In genomic region chr10:49183596-49184542, GRCh38 we compare ENCODE assay signal across 1 cellular context.
TF ChIP-seq lines count a peak whose summit lies in the region.

No MANE protein-coding gene starts in this region.

TF ChIP-seq in K562, 482 proteins besides CTCF, POLR2A, EP300 and RAD21 (continued from another document and continues in another):
- no peak for TF ChIP-seq FIP1L1 (IDR thresholded peaks at IDR 0.05; ENCODE audit: low read depth, low read length, poor library complexity, severe bottlenecking)
- no peak for TF ChIP-seq HMG20A (CRISPR knock-in tag; conservative IDR thresholded peaks at IDR 0.05)
- TF ChIP-seq, protein P1, sequence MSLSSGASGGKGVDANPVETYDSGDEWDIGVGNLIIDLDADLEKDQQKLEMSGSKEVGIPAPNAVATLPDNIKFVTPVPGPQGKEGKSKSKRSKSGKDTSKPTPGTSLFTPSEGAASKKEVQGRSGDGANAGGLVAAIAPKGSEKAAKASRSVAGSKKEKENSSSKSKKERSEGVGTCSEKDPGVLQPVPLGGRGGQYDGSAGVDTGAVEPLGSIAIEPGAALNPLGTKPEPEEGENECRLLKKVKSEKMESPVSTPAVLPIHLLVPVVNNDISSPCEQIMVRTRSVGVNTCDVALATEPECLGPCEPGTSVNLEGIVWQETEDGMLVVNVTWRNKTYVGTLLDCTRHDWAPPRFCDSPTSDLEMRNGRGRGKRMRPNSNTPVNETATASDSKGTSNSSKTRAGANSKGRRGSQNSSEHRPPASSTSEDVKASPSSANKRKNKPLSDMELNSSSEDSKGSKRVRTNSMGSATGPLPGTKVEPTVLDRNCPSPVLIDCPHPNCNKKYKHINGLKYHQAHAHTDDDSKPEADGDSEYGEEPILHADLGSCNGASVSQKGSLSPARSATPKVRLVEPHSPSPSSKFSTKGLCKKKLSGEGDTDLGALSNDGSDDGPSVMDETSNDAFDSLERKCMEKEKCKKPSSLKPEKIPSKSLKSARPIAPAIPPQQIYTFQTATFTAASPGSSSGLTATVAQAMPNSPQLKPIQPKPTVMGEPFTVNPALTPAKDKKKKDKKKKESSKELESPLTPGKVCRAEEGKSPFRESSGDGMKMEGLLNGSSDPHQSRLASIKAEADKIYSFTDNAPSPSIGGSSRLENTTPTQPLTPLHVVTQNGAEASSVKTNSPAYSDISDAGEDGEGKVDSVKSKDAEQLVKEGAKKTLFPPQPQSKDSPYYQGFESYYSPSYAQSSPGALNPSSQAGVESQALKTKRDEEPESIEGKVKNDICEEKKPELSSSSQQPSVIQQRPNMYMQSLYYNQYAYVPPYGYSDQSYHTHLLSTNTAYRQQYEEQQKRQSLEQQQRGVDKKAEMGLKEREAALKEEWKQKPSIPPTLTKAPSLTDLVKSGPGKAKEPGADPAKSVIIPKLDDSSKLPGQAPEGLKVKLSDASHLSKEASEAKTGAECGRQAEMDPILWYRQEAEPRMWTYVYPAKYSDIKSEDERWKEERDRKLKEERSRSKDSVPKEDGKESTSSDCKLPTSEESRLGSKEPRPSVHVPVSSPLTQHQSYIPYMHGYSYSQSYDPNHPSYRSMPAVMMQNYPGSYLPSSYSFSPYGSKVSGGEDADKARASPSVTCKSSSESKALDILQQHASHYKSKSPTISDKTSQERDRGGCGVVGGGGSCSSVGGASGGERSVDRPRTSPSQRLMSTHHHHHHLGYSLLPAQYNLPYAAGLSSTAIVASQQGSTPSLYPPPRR (CRISPR knock-in tag; IDR thresholded peaks at IDR 0.05; ENCODE audit: borderline replicate concordance), result no peak
- no peak for TF ChIP-seq RBM34 (IDR thresholded peaks at IDR 0.05; ENCODE audit: borderline replicate concordance, insufficient read depth, low read length)
- TF ChIP-seq ZNF197 (CRISPR knock-in tag; IDR thresholded peaks at IDR 0.05; ENCODE audit: low read depth), result no peak; the same call in 1 of the 2 replicates
- TF ChIP-seq MEF2A (IDR thresholded peaks at IDR 0.05; ENCODE audit: control insufficient read depth, low read depth, low read length), result 0 out of 2 replicates have a peak, but pooled peaks have one; percentile 6
- TF ChIP-seq SMARCE1 (IDR thresholded peaks at IDR 0.05), result peak; percentile 93
- TF ChIP-seq HNRNPL (IDR thresholded peaks at IDR 0.05; ENCODE audit: low read depth, low read length), result no peak
- no peak for TF ChIP-seq MED1 (CRISPR knock-in tag; IDR thresholded peaks at IDR 0.05; ENCODE audit: borderline replicate concordance)
- no peak for TF ChIP-seq IRF2 (CRISPR knock-in tag; IDR thresholded peaks at IDR 0.05)
- TF ChIP-seq ZBTB8A (IDR thresholded peaks at IDR 0.05; ENCODE audit: partially characterized antibody), result no peak
- TF ChIP-seq DMBX1 (CRISPR knock-in tag; IDR thresholded peaks at IDR 0.05; ENCODE audit: borderline replicate concordance), result peak; percentile 95
- no peak for TF ChIP-seq IRF1 (CRISPR knock-in tag; IDR thresholded peaks at IDR 0.05; ENCODE audit: borderline replicate concordance)
- TF ChIP-seq ZFX (CRISPR knock-in tag; IDR thresholded peaks at IDR 0.05), result 0 out of 2 replicates have a peak, but pooled peaks have one; percentile 28
- 0 out of 2 replicates have a peak, but pooled peaks have one; percentile 51 for TF ChIP-seq ERF (CRISPR knock-in tag; IDR thresholded peaks at IDR 0.05)
- no peak; the same call in 1 of the 2 replicates for TF ChIP-seq TOE1 (IDR thresholded peaks at IDR 0.05; ENCODE audit: borderline replicate concordance)
- TF ChIP-seq TOE1 (CRISPR knock-in tag; IDR thresholded peaks at IDR 0.05; ENCODE audit: borderline replicate concordance, low read depth), result no peak
- no peak for TF ChIP-seq REST (CRISPR knock-in tag; IDR thresholded peaks at IDR 0.05; ENCODE audit: low read depth)
- TF ChIP-seq ZBTB7A (IDR thresholded peaks at IDR 0.05; ENCODE audit: borderline replicate concordance, control insufficient read depth, low read depth, low read length), result peak; percentile 65; the same call in 1 of the 2 replicates
- peak; percentile 92 for TF ChIP-seq NBN (IDR thresholded peaks at IDR 0.05; ENCODE audit: low read depth)
- TF ChIP-seq ZNF175 (CRISPR knock-in tag; IDR thresholded peaks at IDR 0.05; ENCODE audit: low read depth), result peak; percentile 95
- peak; percentile 34; the same call in 1 of the 2 replicates for TF ChIP-seq LARP7 (IDR thresholded peaks at IDR 0.05)
- TF ChIP-seq SRF (CRISPR knock-in tag; IDR thresholded peaks at IDR 0.05), result no peak; a peak in 1 of 4 replicates
- no peak for TF ChIP-seq CBX5 (IDR thresholded peaks at IDR 0.05; ENCODE audit: borderline replicate concordance, low read depth)
- peak; percentile 65 for TF ChIP-seq CEBPB (tag; IDR thresholded peaks at IDR 0.05)
- TF ChIP-seq UBTF (IDR thresholded peaks at IDR 0.05; ENCODE audit: borderline replicate concordance in 1 of 2, low read depth in 2 of 2, low read length in 2 of 2), result 0 out of 4 replicates have a peak, but pooled peaks have one; percentile 38 to 46
- TF ChIP-seq TBP (optimal IDR thresholded peaks at IDR 0.05; ENCODE audit: low read depth, low read length), result peak; percentile 63
- no peak for TF ChIP-seq HMGN3 (IDR thresholded peaks at IDR 0.05; ENCODE audit: borderline replicate concordance, extremely low read depth, insufficient read length, low read depth, low read length)
- TF ChIP-seq, protein P2, sequence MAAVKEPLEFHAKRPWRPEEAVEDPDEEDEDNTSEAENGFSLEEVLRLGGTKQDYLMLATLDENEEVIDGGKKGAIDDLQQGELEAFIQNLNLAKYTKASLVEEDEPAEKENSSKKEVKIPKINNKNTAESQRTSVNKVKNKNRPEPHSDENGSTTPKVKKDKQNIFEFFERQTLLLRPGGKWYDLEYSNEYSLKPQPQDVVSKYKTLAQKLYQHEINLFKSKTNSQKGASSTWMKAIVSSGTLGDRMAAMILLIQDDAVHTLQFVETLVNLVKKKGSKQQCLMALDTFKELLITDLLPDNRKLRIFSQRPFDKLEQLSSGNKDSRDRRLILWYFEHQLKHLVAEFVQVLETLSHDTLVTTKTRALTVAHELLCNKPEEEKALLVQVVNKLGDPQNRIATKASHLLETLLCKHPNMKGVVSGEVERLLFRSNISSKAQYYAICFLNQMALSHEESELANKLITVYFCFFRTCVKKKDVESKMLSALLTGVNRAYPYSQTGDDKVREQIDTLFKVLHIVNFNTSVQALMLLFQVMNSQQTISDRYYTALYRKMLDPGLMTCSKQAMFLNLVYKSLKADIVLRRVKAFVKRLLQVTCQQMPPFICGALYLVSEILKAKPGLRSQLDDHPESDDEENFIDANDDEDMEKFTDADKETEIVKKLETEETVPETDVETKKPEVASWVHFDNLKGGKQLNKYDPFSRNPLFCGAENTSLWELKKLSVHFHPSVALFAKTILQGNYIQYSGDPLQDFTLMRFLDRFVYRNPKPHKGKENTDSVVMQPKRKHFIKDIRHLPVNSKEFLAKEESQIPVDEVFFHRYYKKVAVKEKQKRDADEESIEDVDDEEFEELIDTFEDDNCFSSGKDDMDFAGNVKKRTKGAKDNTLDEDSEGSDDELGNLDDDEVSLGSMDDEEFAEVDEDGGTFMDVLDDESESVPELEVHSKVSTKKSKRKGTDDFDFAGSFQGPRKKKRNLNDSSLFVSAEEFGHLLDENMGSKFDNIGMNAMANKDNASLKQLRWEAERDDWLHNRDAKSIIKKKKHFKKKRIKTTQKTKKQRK (IDR thresholded peaks at IDR 0.05; ENCODE audit: borderline replicate concordance, low read depth, low read length), result no peak
- TF ChIP-seq LEF1 (IDR thresholded peaks at IDR 0.05), result peak; percentile 81
- no peak for TF ChIP-seq ZNF232 (CRISPR knock-in tag; IDR thresholded peaks at IDR 0.05)
- peak; percentile 51; the same call in 1 of the 2 replicates for TF ChIP-seq XRCC5 (IDR thresholded peaks at IDR 0.05; ENCODE audit: low read depth, low read length)
- peak; percentile 60; the same call in 1 of the 2 replicates for TF ChIP-seq RAD51 (IDR thresholded peaks at IDR 0.05; ENCODE audit: borderline replicate concordance, low read depth)
- peak; percentile 35 for TF ChIP-seq BACH1 (tag; IDR thresholded peaks at IDR 0.05)
- TF ChIP-seq ZNF212 (CRISPR knock-in tag; IDR thresholded peaks at IDR 0.05), result no peak
- TF ChIP-seq, protein P3, sequence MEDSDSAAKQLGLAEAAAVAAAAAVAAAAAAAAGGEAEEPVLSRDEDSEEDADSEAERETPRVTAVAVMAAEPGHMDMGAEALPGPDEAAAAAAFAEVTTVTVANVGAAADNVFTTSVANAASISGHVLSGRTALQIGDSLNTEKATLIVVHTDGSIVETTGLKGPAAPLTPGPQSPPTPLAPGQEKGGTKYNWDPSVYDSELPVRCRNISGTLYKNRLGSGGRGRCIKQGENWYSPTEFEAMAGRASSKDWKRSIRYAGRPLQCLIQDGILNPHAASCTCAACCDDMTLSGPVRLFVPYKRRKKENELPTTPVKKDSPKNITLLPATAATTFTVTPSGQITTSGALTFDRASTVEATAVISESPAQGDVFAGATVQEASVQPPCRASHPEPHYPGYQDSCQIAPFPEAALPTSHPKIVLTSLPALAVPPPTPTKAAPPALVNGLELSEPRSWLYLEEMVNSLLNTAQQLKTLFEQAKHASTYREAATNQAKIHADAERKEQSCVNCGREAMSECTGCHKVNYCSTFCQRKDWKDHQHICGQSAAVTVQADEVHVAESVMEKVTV (CRISPR knock-in tag; IDR thresholded peaks at IDR 0.05), result no peak
- TF ChIP-seq ZBTB5 (IDR thresholded peaks at IDR 0.05), result peak; percentile 53; the same call in 1 of the 2 replicates
- TF ChIP-seq ETS1 (conservative IDR thresholded peaks at IDR 0.05; ENCODE audit: control insufficient read depth, low read depth, low read length), result no peak
